In genomic region chr19:51447510-51447909, GRCh38 we compare ENCODE assay signal across 9 cellular contexts. TPM values are rescaled to one million over a fixed set of nuclear protein-coding genes. Genes with fewer than 3 reads are reported as not detected.
"Had no signal": no experiment of that assay in that cellular context is flagged by ENCODE, and none has a peak within 500 bp of the region (broad histone marks: within the 10 kb centered on the region; RNA-seq: fewer than 3 reads in every experiment).

No MANE protein-coding gene starts in this region.

RNA-seq across cellular contexts. Expression of gene SIGLEC8, which starts 10.7 kb away (rescaled TPM):
- total RNA-seq: activated CD8-positive, alpha-beta memory T cell treated with anti-CD3 and anti-CD28 coated beads for 36 hours; activated naive CD4-positive, alpha-beta T cell treated with anti-CD3 and anti-CD28 coated beads for 36 hours; activated naive CD8-positive, alpha-beta T cell treated with anti-CD3 and anti-CD28 coated beads for 36 hours; chondrocyte; NCI-H460; PC-9; SK-MEL-5 had no signal

RNA-seq across cellular contexts. Expression of gene SIGLEC10, which starts 30.1 kb away (rescaled TPM):
- total RNA-seq: activated naive CD4-positive, alpha-beta T cell treated with anti-CD3 and anti-CD28 coated beads for 36 hours; activated naive CD8-positive, alpha-beta T cell treated with anti-CD3 and anti-CD28 coated beads for 36 hours; chondrocyte; NCI-H460; PC-9; SK-MEL-5 had no signal

RNA-seq across cellular contexts. Expression of gene CEACAM18, which starts 30.8 kb away (rescaled TPM):
- total RNA-seq: activated CD8-positive, alpha-beta memory T cell treated with anti-CD3 and anti-CD28 coated beads for 36 hours; activated naive CD4-positive, alpha-beta T cell treated with anti-CD3 and anti-CD28 coated beads for 36 hours; activated naive CD8-positive, alpha-beta T cell treated with anti-CD3 and anti-CD28 coated beads for 36 hours; aorta; breast epithelium; chondrocyte; NCI-H460; PC-9; SK-MEL-5 had no signal

RNA-seq across cellular contexts. Expression of gene SIGLEC12, which starts 54.1 kb away (rescaled TPM):
- total RNA-seq: activated naive CD4-positive, alpha-beta T cell treated with anti-CD3 and anti-CD28 coated beads for 36 hours; chondrocyte; NCI-H460; PC-9; SK-MEL-5 had no signal

RNA-seq across cellular contexts. Expression of gene C19orf84, which starts 57.1 kb away (rescaled TPM):
- total RNA-seq: activated naive CD4-positive, alpha-beta T cell treated with anti-CD3 and anti-CD28 coated beads for 36 hours; aorta; breast epithelium; chondrocyte; NCI-H460; SK-MEL-5 had no signal
- polyA plus RNA-seq: aorta had no signal
